Comparison of ENCODE assay signal across 26 cellular contexts in genomic region chr9:84691634-84692033, GRCh38. TPM values are rescaled to one million over a fixed set of nuclear protein-coding genes. Genes with fewer than 3 reads are reported as not detected.
"Had no signal": no experiment of that assay in that cellular context is flagged by ENCODE, and none has a peak within 500 bp of the region (broad histone marks: within the 10 kb centered on the region; RNA-seq: fewer than 3 reads in every experiment).

No MANE protein-coding gene starts in this region.

- H3K4me3 ChIP-seq: K562 had no signal

- H3K9me3 Mint-ChIP-seq: activated B cell treated with CpG ODN at 0.5 μM for 24 hours; activated CD4-positive, alpha-beta memory T cell treated with anti-CD3 and anti-CD28 coated beads, Interleukin-2, amount 10 ng/mL, durations not matched to agents 7 days and 5 days; activated CD4-positive, alpha-beta T cell treated with anti-CD3 and anti-CD28 coated beads, Interleukin-2, amount 10 ng/mL, durations not matched to agents 7 days and 5 days; activated naive CD4-positive, alpha-beta T cell treated with anti-CD3 and anti-CD28 coated beads, Interleukin-2, amount 10 ng/mL, durations not matched to agents 7 days and 5 days; activated naive CD8-positive, alpha-beta T cell treated with anti-CD3 and anti-CD28 coated beads for 36 hours; activated T-cell treated with anti-CD3 and anti-CD28 coated beads, Interleukin-2, amount 50 U/mL, for 72 hours; activated T-helper 2 cell treated with anti-CD3 and anti-CD28 coated beads, Interferon-gamma antibody, Interleukin-2, Interleukin-4, amounts not matched to agents 10 μg/mL and 5 μg/mL and 100 μg/mL, durations not matched to agents 14 hours and 24 hours and 36 hours had no signal

- H3K27me3 Mint-ChIP-seq: activated CD4-positive, alpha-beta memory T cell treated with anti-CD3 and anti-CD28 coated beads, Interleukin-2, amount 10 ng/mL, durations not matched to agents 7 days and 5 days; activated CD4-positive, alpha-beta T cell treated with anti-CD3 and anti-CD28 coated beads, Interleukin-2, amount 10 ng/mL, durations not matched to agents 7 days and 5 days; activated naive CD4-positive, alpha-beta T cell treated with anti-CD3 and anti-CD28 coated beads, Interleukin-2, amount 10 ng/mL, durations not matched to agents 7 days and 5 days; T-helper 17 cell had no signal

- H3K4me1 Mint-ChIP-seq: activated B cell treated with CpG ODN at 0.5 μM for 24 hours; activated naive CD4-positive, alpha-beta T cell treated with anti-CD3 and anti-CD28 coated beads, Interleukin-2, amount 10 ng/mL, durations not matched to agents 7 days and 5 days had no signal

- H3K36me3 Mint-ChIP-seq: activated naive CD4-positive, alpha-beta T cell treated with anti-CD3 and anti-CD28 coated beads, Interleukin-2, amount 10 ng/mL, durations not matched to agents 7 days and 5 days; activated naive CD8-positive, alpha-beta T cell treated with anti-CD3 and anti-CD28 coated beads for 36 hours had no signal

- DNase-seq: activated B cell treated with CpG ODN at 0.5 μM for 24 hours; activated CD4-positive, alpha-beta memory T cell treated with anti-CD3 and anti-CD28 coated beads, Interleukin-2, amount 10 ng/mL, durations not matched to agents 7 days and 5 days; activated CD4-positive, alpha-beta T cell treated with anti-CD3 and anti-CD28 coated beads for 1 hour; activated CD4-positive, alpha-beta T cell treated with anti-CD3 and anti-CD28 coated beads, Interleukin-2, amount 10 ng/mL, durations not matched to agents 7 days and 5 days; activated gamma-delta T cell treated with Interleukin-2 at 50 U/mL for 16 hours; activated naive CD4-positive, alpha-beta T cell treated with anti-CD3 and anti-CD28 coated beads, Interleukin-2, amount 10 ng/mL, durations not matched to agents 7 days and 5 days; activated naive CD8-positive, alpha-beta T cell treated with anti-CD3 and anti-CD28 coated beads for 36 hours; activated T-cell treated with anti-CD3 and anti-CD28 coated beads for 4 hours; activated T-cell treated with anti-CD3 and anti-CD28 coated beads, Interleukin-2, amount 50 U/mL, for 72 hours; central memory CD4-positive, alpha-beta T cell; Karpas-422; NCI-H146; NCI-H187 treated with DMSO at 0.1 percent for 48 hours; NCI-H2081 treated with DMSO at 0.1 percent for 48 hours; NCI-H2171; NCI-H2227 treated with DMSO at 0.1 percent for 48 hours; NCI-H526; NCI-H774; NK-92 treated with Interleukin-12 subunit alpha and Interleukin-12 subunit beta, amount 100 ng/mL, for 24 hours; PC-3; SIG-M5; T-helper 17 cell; T-helper 9 cell had no signal

- H3K4me3 Mint-ChIP-seq: activated B cell treated with CpG ODN at 0.5 μM for 24 hours; activated CD4-positive, alpha-beta memory T cell treated with anti-CD3 and anti-CD28 coated beads, Interleukin-2, amount 10 ng/mL, durations not matched to agents 7 days and 5 days; activated CD4-positive, alpha-beta T cell treated with anti-CD3 and anti-CD28 coated beads, Interleukin-2, amount 10 ng/mL, durations not matched to agents 7 days and 5 days; activated naive CD4-positive, alpha-beta T cell treated with anti-CD3 and anti-CD28 coated beads, Interleukin-2, amount 10 ng/mL, durations not matched to agents 7 days and 5 days; activated naive CD8-positive, alpha-beta T cell treated with anti-CD3 and anti-CD28 coated beads for 36 hours; activated T-cell treated with anti-CD3 and anti-CD28 coated beads, Interleukin-2, amount 50 U/mL, for 72 hours; T-helper 17 cell had no signal

- FAIRE-seq: K562, TTC549 had no signal

- H3K27ac Mint-ChIP-seq: activated B cell treated with CpG ODN at 0.5 μM for 24 hours; activated CD4-positive, alpha-beta memory T cell treated with anti-CD3 and anti-CD28 coated beads, Interleukin-2, amount 10 ng/mL, durations not matched to agents 7 days and 5 days; activated CD4-positive, alpha-beta T cell treated with anti-CD3 and anti-CD28 coated beads, Interleukin-2, amount 10 ng/mL, durations not matched to agents 7 days and 5 days; activated naive CD4-positive, alpha-beta T cell treated with anti-CD3 and anti-CD28 coated beads, Interleukin-2, amount 10 ng/mL, durations not matched to agents 7 days and 5 days; activated naive CD8-positive, alpha-beta T cell treated with anti-CD3 and anti-CD28 coated beads for 36 hours; activated T-cell treated with anti-CD3 and anti-CD28 coated beads, Interleukin-2, amount 50 U/mL, for 72 hours; activated T-helper 2 cell treated with anti-CD3 and anti-CD28 coated beads, Interferon-gamma antibody, Interleukin-2, Interleukin-4, amounts not matched to agents 10 μg/mL and 5 μg/mL and 100 μg/mL, durations not matched to agents 14 hours and 24 hours and 36 hours; T-helper 17 cell had no signal

- ATAC-seq: activated T-cell treated with anti-CD3 and anti-CD28 coated beads, Interleukin-2, amount 50 U/mL, for 72 hours; K562; PC-3; T-helper 17 cell had no signal

RNA-seq across cellular contexts. Expression of gene NTRK2, which starts 22.1 kb away (rescaled TPM):
- total RNA-seq: K562, PC-3 had no signal
- polyA plus RNA-seq: K562 had no signal
